Comparison of ENCODE assay signal across 1 cellular context in the genomic region with DNA sequence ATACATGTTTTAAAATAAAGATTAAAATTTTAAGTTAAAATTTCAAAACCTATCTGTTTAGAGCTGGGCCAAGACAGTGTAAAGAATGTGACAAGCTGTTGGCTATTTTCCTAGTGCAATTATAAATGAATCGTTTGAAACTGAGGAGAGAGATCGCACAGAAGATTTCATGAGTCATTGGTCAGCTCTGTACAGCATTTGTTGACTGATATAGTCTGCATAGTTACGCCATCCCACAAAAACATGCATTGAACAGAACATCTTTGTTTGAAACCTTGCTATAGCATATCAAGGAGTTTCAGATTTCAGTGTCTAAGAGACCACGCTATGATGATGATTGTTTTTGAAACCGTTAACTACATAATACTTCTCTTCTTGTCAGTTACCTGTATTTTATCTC.
A peak's percentile ranks its signal among the peaks of the same experiment; 100 is the strongest.
TF ChIP-seq lines count a peak whose summit lies in the region.

No MANE protein-coding gene starts in this region.

TF ChIP-seq in HepG2, 621 proteins besides CTCF, POLR2A, EP300 and RAD21 (continued from another document and continues in another):
- TF ChIP-seq ARID5B (CRISPR knock-in tag; IDR thresholded peaks at IDR 0.05), result peak; percentile 85
- no peak for TF ChIP-seq THRA (CRISPR knock-in tag; IDR thresholded peaks at IDR 0.05; ENCODE audit: borderline replicate concordance)
- TF ChIP-seq KDM4B (CRISPR knock-in tag; IDR thresholded peaks at IDR 0.05), result no peak
- no peak for TF ChIP-seq MEIS2 (CRISPR knock-in tag; IDR thresholded peaks at IDR 0.05)
- TF ChIP-seq, protein P1, sequence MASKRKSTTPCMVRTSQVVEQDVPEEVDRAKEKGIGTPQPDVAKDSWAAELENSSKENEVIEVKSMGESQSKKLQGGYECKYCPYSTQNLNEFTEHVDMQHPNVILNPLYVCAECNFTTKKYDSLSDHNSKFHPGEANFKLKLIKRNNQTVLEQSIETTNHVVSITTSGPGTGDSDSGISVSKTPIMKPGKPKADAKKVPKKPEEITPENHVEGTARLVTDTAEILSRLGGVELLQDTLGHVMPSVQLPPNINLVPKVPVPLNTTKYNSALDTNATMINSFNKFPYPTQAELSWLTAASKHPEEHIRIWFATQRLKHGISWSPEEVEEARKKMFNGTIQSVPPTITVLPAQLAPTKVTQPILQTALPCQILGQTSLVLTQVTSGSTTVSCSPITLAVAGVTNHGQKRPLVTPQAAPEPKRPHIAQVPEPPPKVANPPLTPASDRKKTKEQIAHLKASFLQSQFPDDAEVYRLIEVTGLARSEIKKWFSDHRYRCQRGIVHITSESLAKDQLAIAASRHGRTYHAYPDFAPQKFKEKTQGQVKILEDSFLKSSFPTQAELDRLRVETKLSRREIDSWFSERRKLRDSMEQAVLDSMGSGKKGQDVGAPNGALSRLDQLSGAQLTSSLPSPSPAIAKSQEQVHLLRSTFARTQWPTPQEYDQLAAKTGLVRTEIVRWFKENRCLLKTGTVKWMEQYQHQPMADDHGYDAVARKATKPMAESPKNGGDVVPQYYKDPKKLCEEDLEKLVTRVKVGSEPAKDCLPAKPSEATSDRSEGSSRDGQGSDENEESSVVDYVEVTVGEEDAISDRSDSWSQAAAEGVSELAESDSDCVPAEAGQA (IDR thresholded peaks at IDR 0.05; ENCODE audit: low read depth), result no peak
- TF ChIP-seq, protein P1 (CRISPR knock-in tag; IDR thresholded peaks at IDR 0.05; ENCODE audit: borderline replicate concordance), result no peak
- TF ChIP-seq, protein P2, sequence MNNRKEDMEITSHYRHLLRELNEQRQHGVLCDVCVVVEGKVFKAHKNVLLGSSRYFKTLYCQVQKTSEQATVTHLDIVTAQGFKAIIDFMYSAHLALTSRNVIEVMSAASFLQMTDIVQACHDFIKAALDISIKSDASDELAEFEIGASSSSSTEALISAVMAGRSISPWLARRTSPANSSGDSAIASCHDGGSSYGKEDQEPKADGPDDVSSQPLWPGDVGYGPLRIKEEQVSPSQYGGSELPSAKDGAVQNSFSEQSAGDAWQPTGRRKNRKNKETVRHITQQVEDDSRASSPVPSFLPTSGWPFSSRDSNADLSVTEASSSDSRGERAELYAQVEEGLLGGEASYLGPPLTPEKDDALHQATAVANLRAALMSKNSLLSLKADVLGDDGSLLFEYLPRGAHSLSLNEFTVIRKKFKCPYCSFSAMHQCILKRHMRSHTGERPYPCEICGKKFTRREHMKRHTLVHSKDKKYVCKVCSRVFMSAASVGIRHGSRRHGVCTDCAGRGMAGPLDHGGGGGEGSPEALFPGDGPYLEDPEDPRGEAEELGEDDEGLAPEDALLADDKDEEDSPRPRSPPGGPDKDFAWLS (CRISPR knock-in tag; IDR thresholded peaks at IDR 0.05; ENCODE audit: borderline replicate concordance), result no peak
- no peak for TF ChIP-seq ZNF562 (CRISPR knock-in tag; IDR thresholded peaks at IDR 0.05; ENCODE audit: borderline replicate concordance)
- TF ChIP-seq MED8 (CRISPR knock-in tag; IDR thresholded peaks at IDR 0.05; ENCODE audit: insufficient replicate concordance), result no peak
- TF ChIP-seq SOX6 (IDR thresholded peaks at IDR 0.05), result no peak
- TF ChIP-seq SOX6 (CRISPR knock-in tag; IDR thresholded peaks at IDR 0.05), result peak; percentile 66
- TF ChIP-seq ZNF605 (CRISPR knock-in tag; IDR thresholded peaks at IDR 0.05), result no peak
- TF ChIP-seq, protein P3, sequence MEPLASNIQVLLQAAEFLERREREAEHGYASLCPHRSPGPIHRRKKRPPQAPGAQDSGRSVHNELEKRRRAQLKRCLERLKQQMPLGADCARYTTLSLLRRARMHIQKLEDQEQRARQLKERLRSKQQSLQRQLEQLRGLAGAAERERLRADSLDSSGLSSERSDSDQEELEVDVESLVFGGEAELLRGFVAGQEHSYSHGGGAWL (CRISPR knock-in tag; IDR thresholded peaks at IDR 0.05), result no peak
- TF ChIP-seq, protein P4, sequence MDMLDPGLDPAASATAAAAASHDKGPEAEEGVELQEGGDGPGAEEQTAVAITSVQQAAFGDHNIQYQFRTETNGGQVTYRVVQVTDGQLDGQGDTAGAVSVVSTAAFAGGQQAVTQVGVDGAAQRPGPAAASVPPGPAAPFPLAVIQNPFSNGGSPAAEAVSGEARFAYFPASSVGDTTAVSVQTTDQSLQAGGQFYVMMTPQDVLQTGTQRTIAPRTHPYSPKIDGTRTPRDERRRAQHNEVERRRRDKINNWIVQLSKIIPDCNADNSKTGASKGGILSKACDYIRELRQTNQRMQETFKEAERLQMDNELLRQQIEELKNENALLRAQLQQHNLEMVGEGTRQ (IDR thresholded peaks at IDR 0.05; ENCODE audit: low read depth, low read length), result no peak
- TF ChIP-seq, protein P4 (CRISPR knock-in tag; IDR thresholded peaks at IDR 0.05; ENCODE audit: borderline replicate concordance), result no peak
- TF ChIP-seq ZNF839 (CRISPR knock-in tag; IDR thresholded peaks at IDR 0.05; ENCODE audit: borderline replicate concordance), result no peak
- TF ChIP-seq, protein P5, sequence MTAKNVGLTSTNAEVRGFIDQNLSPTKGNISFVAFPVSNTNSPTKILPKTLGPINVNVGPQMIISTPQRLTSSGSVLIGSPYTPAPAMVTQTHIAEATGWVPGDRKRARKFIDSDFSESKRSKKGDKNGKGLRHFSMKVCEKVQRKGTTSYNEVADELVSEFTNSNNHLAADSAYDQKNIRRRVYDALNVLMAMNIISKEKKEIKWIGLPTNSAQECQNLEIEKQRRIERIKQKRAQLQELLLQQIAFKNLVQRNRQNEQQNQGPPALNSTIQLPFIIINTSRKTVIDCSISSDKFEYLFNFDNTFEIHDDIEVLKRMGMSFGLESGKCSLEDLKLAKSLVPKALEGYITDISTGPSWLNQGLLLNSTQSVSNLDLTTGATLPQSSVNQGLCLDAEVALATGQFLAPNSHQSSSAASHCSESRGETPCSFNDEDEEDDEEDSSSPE (CRISPR knock-in tag; IDR thresholded peaks at IDR 0.05), result no peak
- no peak for TF ChIP-seq NFIC (IDR thresholded peaks at IDR 0.05; ENCODE audit: low read length)
- no peak for TF ChIP-seq SATB2 (CRISPR knock-in tag; IDR thresholded peaks at IDR 0.05)
- peak; percentile 18; the same call in 1 of the 2 replicates for TF ChIP-seq FOSL1 (CRISPR knock-in tag; IDR thresholded peaks at IDR 0.05; ENCODE audit: borderline replicate concordance)
- TF ChIP-seq TARDBP (CRISPR knock-in tag; IDR thresholded peaks at IDR 0.05), result 0 out of 2 replicates have a peak, but pooled peaks have one; percentile 19
- TF ChIP-seq, protein P6, sequence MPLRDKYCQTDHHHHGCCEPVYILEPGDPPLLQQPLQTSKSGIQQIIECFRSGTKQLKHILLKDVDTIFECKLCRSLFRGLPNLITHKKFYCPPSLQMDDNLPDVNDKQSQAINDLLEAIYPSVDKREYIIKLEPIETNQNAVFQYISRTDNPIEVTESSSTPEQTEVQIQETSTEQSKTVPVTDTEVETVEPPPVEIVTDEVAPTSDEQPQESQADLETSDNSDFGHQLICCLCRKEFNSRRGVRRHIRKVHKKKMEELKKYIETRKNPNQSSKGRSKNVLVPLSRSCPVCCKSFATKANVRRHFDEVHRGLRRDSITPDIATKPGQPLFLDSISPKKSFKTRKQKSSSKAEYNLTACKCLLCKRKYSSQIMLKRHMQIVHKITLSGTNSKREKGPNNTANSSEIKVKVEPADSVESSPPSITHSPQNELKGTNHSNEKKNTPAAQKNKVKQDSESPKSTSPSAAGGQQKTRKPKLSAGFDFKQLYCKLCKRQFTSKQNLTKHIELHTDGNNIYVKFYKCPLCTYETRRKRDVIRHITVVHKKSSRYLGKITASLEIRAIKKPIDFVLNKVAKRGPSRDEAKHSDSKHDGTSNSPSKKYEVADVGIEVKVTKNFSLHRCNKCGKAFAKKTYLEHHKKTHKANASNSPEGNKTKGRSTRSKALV (CRISPR knock-in tag; IDR thresholded peaks at IDR 0.05), result no peak
- TF ChIP-seq, protein P7, sequence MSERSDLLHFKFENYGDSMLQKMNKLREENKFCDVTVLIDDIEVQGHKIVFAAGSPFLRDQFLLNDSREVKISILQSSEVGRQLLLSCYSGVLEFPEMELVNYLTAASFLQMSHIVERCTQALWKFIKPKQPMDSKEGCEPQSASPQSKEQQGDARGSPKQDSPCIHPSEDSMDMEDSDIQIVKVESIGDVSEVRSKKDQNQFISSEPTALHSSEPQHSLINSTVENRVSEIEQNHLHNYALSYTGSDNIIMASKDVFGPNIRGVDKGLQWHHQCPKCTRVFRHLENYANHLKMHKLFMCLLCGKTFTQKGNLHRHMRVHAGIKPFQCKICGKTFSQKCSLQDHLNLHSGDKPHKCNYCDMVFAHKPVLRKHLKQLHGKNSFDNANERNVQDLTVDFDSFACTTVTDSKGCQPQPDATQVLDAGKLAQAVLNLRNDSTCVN (CRISPR knock-in tag; IDR thresholded peaks at IDR 0.05; ENCODE audit: borderline replicate concordance), result no peak
- TF ChIP-seq HNRNPUL1 (IDR thresholded peaks at IDR 0.05; ENCODE audit: low read depth, low read length), result no peak
- no peak for TF ChIP-seq ZNF746 (CRISPR knock-in tag; IDR thresholded peaks at IDR 0.05)
- TF ChIP-seq, protein P8, sequence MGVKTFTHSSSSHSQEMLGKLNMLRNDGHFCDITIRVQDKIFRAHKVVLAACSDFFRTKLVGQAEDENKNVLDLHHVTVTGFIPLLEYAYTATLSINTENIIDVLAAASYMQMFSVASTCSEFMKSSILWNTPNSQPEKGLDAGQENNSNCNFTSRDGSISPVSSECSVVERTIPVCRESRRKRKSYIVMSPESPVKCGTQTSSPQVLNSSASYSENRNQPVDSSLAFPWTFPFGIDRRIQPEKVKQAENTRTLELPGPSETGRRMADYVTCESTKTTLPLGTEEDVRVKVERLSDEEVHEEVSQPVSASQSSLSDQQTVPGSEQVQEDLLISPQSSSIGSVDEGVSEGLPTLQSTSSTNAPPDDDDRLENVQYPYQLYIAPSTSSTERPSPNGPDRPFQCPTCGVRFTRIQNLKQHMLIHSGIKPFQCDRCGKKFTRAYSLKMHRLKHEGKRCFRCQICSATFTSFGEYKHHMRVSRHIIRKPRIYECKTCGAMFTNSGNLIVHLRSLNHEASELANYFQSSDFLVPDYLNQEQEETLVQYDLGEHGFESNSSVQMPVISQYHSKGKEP (CRISPR knock-in tag; IDR thresholded peaks at IDR 0.05), result no peak
- TF ChIP-seq TCF7 (IDR thresholded peaks at IDR 0.05; ENCODE audit: low read depth), result no peak
- peak; percentile 57; the same call in 1 of the 2 replicates for TF ChIP-seq NFE2L2 (IDR thresholded peaks at IDR 0.05; ENCODE audit: low read length)
- TF ChIP-seq DPF2 (CRISPR knock-in tag; IDR thresholded peaks at IDR 0.05; ENCODE audit: borderline replicate concordance, low read depth), result no peak
- no peak for TF ChIP-seq NFYB (CRISPR knock-in tag; IDR thresholded peaks at IDR 0.05)
- TF ChIP-seq EED (CRISPR knock-in tag; IDR thresholded peaks at IDR 0.05), result no peak
